In genomic region chr16:55510185-55510805, GRCh38 we compare ENCODE assay signal across 10 cellular contexts. TPM values are rescaled to one million over a fixed set of nuclear protein-coding genes. Genes with fewer than 3 reads are reported as not detected.
DNase-seq lines count a peak whose midpoint lies in the region; ATAC-seq and TF ChIP-seq lines count a peak whose summit lies in the region.
"Had no signal": no experiment of that assay in that cellular context is flagged by ENCODE, and none has a peak within 500 bp of the region (broad histone marks: within the 10 kb centered on the region; RNA-seq: fewer than 3 reads in every experiment).

No MANE protein-coding gene starts in this region.

- DNase-seq in HCT116 (ENCODE audit: low read depth, low spot score) (no peak), SKM-1 (lab: John Stamatoyannopoulos, UW; ENCODE audit: unreplicated experiment) (peak; percentile 75), fibroblast of villous mesenchyme (ENCODE audit: low read depth) (no peak), COR-L47 (lab: John Stamatoyannopoulos, UW) (no peak)
- DNase-seq: activated CD8-positive, alpha-beta memory T cell treated with anti-CD3 and anti-CD28 coated beads, Interleukin-2, amount 50 U/mL, for 48 hours; NCI-H69 had no signal

- H3K36me3 ChIP-seq in HCT116 (ENCODE audit: control insufficient read depth in 1 of 2, insufficient read depth in 2 of 2, low read length in 2 of 2), result no peaks in the 10 kb centered on the region
- peaks cover 38% of the 10 kb centered on the region for H3K36me3 ChIP-seq in skeletal muscle satellite cell (ENCODE audit: insufficient read depth, low read length)

- H3K4me2 ChIP-seq in HCT116 (ENCODE audit: low read length) (peak overlapping the region; percentile 95), skeletal muscle satellite cell (ENCODE audit: low read length) (peak overlapping the region; percentile 90)

- peaks cover 5 to 7% of the 10 kb centered on the region in 2 experiments; a peak in 3 of 4 replicates for H3K9me3 ChIP-seq in HCT116 (ENCODE audit: control insufficient read depth in 1 of 2, insufficient read depth in 1 of 2, low read depth in 1 of 2, low read length in 2 of 2)
- no peaks in the 10 kb centered on the region for H3K9me3 ChIP-seq in skeletal muscle satellite cell (replicated peaks; ENCODE audit: low read length)

- no peaks in the 10 kb centered on the region for H4K20me1 ChIP-seq in HCT116 (ENCODE audit: insufficient read depth)

- BruUV-seq in HCT116 (replicated peaks; lab: Mats Ljungman, UMichigan), result no TSS peak

- CTCF ChIA-PET in HCT116 (lab: Charles Lee), result no interaction called here

- no peak overlapping the region for H3K9ac ChIP-seq in HCT116 (ENCODE audit: low read length)
- peak overlapping the region; percentile 78 for H3K9ac ChIP-seq in skeletal muscle satellite cell (ENCODE audit: low read depth, low read length)

- RAD21 ChIA-PET in HCT116 (lab: Charles Lee; ENCODE audit: low non-redundant PET in 1 of 2, low total read pairs in 2 of 2, uncharacterized antibody in 2 of 2, unreplicated experiment in 2 of 2), result no interaction called here

- H3K4me3 ChIP-seq in HCT116 (replicated peaks in 1 of 2; ENCODE audit: low read depth in 1 of 2, low read length in 2 of 2), result peak overlapping the region in 1 of 2 experiments; percentile 84; a peak in 2 of 4 replicates
- H3K4me3 ChIP-seq in fibroblast of villous mesenchyme (ENCODE audit: low read depth, low read length), result peak overlapping the region; percentile 80
- H3K4me3 ChIP-seq in skeletal muscle satellite cell (ENCODE audit: low read length), result peak overlapping the region; percentile 83

- TF ChIP-seq CTCF in HCT116 (IDR thresholded peaks at IDR 0.05 in 2 of 3, conservative IDR thresholded peaks at IDR 0.05 in 1 of 3; ENCODE audit: borderline replicate concordance in 1 of 3, insufficient read depth in 1 of 3, low read depth in 2 of 3, low read length in 2 of 3), result no peak
- TF ChIP-seq CTCF in fibroblast of villous mesenchyme (IDR thresholded peaks at IDR 0.05; ENCODE audit: insufficient read depth, low read depth, low read length), result no peak

- intact Hi-C loops in HCT116 (cut with micrococcal nuclease), result loop anchor here (10.0 kb wide), 1 partner anchor 215 kb away; no protein-coding TSS in a partner anchor

- H3K27ac ChIP-seq in HCT116 (ENCODE audit: low read depth, low read length), result no peak overlapping the region

- POLR2A ChIA-PET in HCT116 (lab: Charles Lee), result no interaction called here

- no peaks in the 10 kb centered on the region for H3K9me2 ChIP-seq in HCT116 (ENCODE audit: insufficient read depth)

- no peak for TF ChIP-seq RAD21 in HCT116 (IDR thresholded peaks at IDR 0.05; ENCODE audit: low read depth)

- no peak for TF ChIP-seq POLR2A in HCT116 (IDR thresholded peaks at IDR 0.05; ENCODE audit: borderline replicate concordance, extremely low read depth, insufficient read depth, insufficient read length)

- no peak overlapping the region for H2AFZ ChIP-seq in HCT116 (ENCODE audit: low read depth, low read length, poor library complexity, severe bottlenecking)

- ATAC-seq in HCT116, result no peak
- ATAC-seq in HG03457 (IDR thresholded peaks at IDR 0.05; ENCODE audit: unreplicated experiment), result no peak
- ATAC-seq in GM21737 (IDR thresholded peaks at IDR 0.05; ENCODE audit: unreplicated experiment), result no peak
- no peak for ATAC-seq in GM18868 (IDR thresholded peaks at IDR 0.05; ENCODE audit: unreplicated experiment)

- H3K27me3 ChIP-seq in HCT116 (ENCODE audit: insufficient read depth, low read length) (no peaks in the 10 kb centered on the region), skeletal muscle satellite cell (ENCODE audit: control insufficient read depth, insufficient read depth, low read length) (no peaks in the 10 kb centered on the region)

- H3K4me1 ChIP-seq in HCT116 (ENCODE audit: control insufficient read depth in 1 of 2, insufficient read depth in 2 of 2, low read length in 2 of 2) (peaks cover 3 to 15% of the 10 kb centered on the region in 2 experiments; a peak in 3 of 4 replicates), skeletal muscle satellite cell (ENCODE audit: control insufficient read depth, insufficient read depth, low read length) (peaks cover 13% of the 10 kb centered on the region)

- 0 out of 2 replicates have a peak, but pooled peaks cover 2% of the 10 kb centered on the region for H3K79me2 ChIP-seq in HCT116 (ENCODE audit: insufficient read depth, low read length)

TF ChIP-seq in HCT116, 20 proteins besides CTCF, POLR2A, EP300 and RAD21:
- TF ChIP-seq SRF (IDR thresholded peaks at IDR 0.05; ENCODE audit: low read depth) (no peak), JUND (IDR thresholded peaks at IDR 0.05) (no peak), REST (IDR thresholded peaks at IDR 0.05; ENCODE audit: low read depth) (no peak), TCF7L2 (IDR thresholded peaks at IDR 0.05; ENCODE audit: borderline replicate concordance, extremely low read depth, insufficient read depth, insufficient read length) (no peak), SP1 (IDR thresholded peaks at IDR 0.05; ENCODE audit: low read depth) (no peak), EZH2 (IDR thresholded peaks at IDR 0.05) (no peak), ZFX (IDR thresholded peaks at IDR 0.05) (no peak), YY1 (IDR thresholded peaks at IDR 0.05; ENCODE audit: extremely low read depth, insufficient replicate concordance, low read depth, low read length) (no peak), POLR2AphosphoS5 (IDR thresholded peaks at IDR 0.05; ENCODE audit: low read depth, low read length) (no peak), EGR1 (IDR thresholded peaks at IDR 0.05; ENCODE audit: low read depth) (no peak), ELF1 (IDR thresholded peaks at IDR 0.05; ENCODE audit: borderline replicate concordance, low read depth) (no peak), MAX (IDR thresholded peaks at IDR 0.05) (no peak)

RNA-seq across cellular contexts. Expression of gene LPCAT2, which starts 1.4 kb away (rescaled TPM):
- 13.1 TPM for total RNA-seq in HCT116 (2021; ENCODE audit: unreplicated experiment)
- 5.0 and 5.8 TPM in 2 replicates for polyA plus RNA-seq in HCT116 (2012)
- total RNA-seq in fibroblast of villous mesenchyme, result 47.7 and 54.8 TPM in 2 replicates
- 6.6 and 8.6 TPM in 2 replicates for total RNA-seq in skeletal muscle satellite cell (2012; rRNA removed)

RNA-seq across cellular contexts. Expression of gene MMP2, which starts 31.3 kb away (rescaled TPM):
- 1.5 TPM for total RNA-seq in HCT116 (2021; ENCODE audit: unreplicated experiment)
- not detected in 2 replicates for polyA plus RNA-seq in HCT116 (2012)
- total RNA-seq in fibroblast of villous mesenchyme, result 448 and 634 TPM in 2 replicates
- 377 and 392 TPM in 2 replicates for total RNA-seq in skeletal muscle satellite cell (2012; rRNA removed)

RNA-seq across cellular contexts. Expression of gene CAPNS2, which starts 56.2 kb away (rescaled TPM):
- not detected for total RNA-seq in HCT116 (2021; ENCODE audit: unreplicated experiment)
- polyA plus RNA-seq in HCT116 (2012), result 0.09 TPM in 1 of 2 replicates, not detected in the other
- total RNA-seq in fibroblast of villous mesenchyme, result 1.3 and 2.6 TPM in 2 replicates
- total RNA-seq in skeletal muscle satellite cell (2012; rRNA removed), result 0.25 TPM in 1 of 2 replicates, not detected in the other

Comparison
In these comparisons a context has a peak if more than half of its experiments do, and no peak if none do; other contexts are left out.
1. RNA of gene MMP2, which starts 31.3 kb away (total RNA-seq): 448 to 634 TPM in fibroblast of villous mesenchyme; 1.5 TPM in HCT116 (single experiment); every median in the first group is over 100 times any median in the second.